Comparison of ENCODE assay signal across 25 cellular contexts in the genomic region with DNA sequence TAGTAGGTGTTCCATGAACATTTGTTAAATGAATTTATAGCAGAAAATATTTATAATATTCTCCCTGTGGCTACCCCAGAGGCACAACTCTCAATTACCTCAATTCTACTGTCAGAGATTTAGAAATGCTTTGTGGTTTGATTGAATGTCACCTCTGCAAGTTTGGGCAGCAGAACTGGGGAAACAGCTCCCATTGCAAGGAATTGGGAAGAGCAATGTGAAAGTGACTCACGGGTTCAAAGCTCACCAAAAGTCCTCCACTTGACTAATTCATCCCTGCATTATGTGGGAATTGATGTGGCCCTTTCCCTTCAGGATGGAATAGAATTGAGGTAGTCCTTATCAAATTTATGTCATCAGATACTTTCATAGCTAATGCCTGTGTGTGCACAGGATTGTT.
DNase-seq lines count a peak whose midpoint lies in the region; ATAC-seq, FAIRE-seq and TF ChIP-seq lines count a peak whose summit lies in the region.
"Had no signal": no experiment of that assay in that cellular context is flagged by ENCODE, and none has a peak within 500 bp of the region (broad histone marks: within the 10 kb centered on the region; RNA-seq: fewer than 3 reads in every experiment).

No MANE protein-coding gene starts in this region.

- no peaks in the 10 kb centered on the region for H3K27me3 ChIP-seq in bronchial epithelial cell (ENCODE audit: control insufficient read depth, insufficient read depth, low read length)
- H3K27me3 ChIP-seq in foreskin keratinocyte = no peaks in the 10 kb centered on the region
- H3K27me3 ChIP-seq: BE2C, BLaER1 had no signal

- H3K4me3 ChIP-seq in bronchial epithelial cell (ENCODE audit: low read depth, low read length) = no peak overlapping the region
- H3K4me3 ChIP-seq: BLaER1 had no signal

- H3K36me3 ChIP-seq in bronchial epithelial cell (ENCODE audit: control insufficient read depth, insufficient read depth, low read length) = no peaks in the 10 kb centered on the region
- H3K36me3 ChIP-seq: BE2C, BLaER1 had no signal

- no peak for TF ChIP-seq POLR2A in GM18505 (IDR thresholded peaks at IDR 0.05; ENCODE audit: borderline replicate concordance, extremely low read depth, insufficient read depth, insufficient read length)

- DNase-seq in M059J (ENCODE audit: low read depth) = peak; percentile 24
- peak; percentile 65 for DNase-seq in bronchial epithelial cell (ENCODE audit: low read depth)
- peak; percentile 37 to 75 for DNase-seq in foreskin keratinocyte
- no peak for DNase-seq in COLO668 (lab: John Stamatoyannopoulos, UW; ENCODE audit: unreplicated experiment)
- DNase-seq: 8988T; ACHN; BE2C; C1 segment of cervical spinal cord; CD4-positive, alpha-beta T cell; CD8-positive, alpha-beta T cell; COR-L47; DMS 273 treated with DMSO at 0.1 percent for 48 hours; DMS153; DMS53; DMS79; DND-41; EL; GDM1 had no signal

- ATAC-seq in foreskin keratinocyte (peak; percentile 57), GM18505 (IDR thresholded peaks at IDR 0.05; ENCODE audit: unreplicated experiment) (no peak), GM19023 (IDR thresholded peaks at IDR 0.05; ENCODE audit: unreplicated experiment) (no peak)
- ATAC-seq: CD8-positive, alpha-beta T cell had no signal

- H3K4me1 ChIP-seq in foreskin keratinocyte = no peaks in the 10 kb centered on the region
- H3K4me1 ChIP-seq: BE2C, BLaER1 had no signal

- FAIRE-seq in bronchial epithelial cell (lab: Jason Lieb, UNC) = no peak
- FAIRE-seq: A204.1, GM12891, GM18507, GM19239 had no signal

- no peak overlapping the region for H3K27ac ChIP-seq in foreskin keratinocyte
- H3K27ac ChIP-seq: BLaER1 had no signal

- no peak for TF ChIP-seq CTCF in bronchial epithelial cell (IDR thresholded peaks at IDR 0.05; ENCODE audit: insufficient read depth, low read length, severe bottlenecking)
- TF ChIP-seq CTCF in foreskin keratinocyte (conservative IDR thresholded peaks at IDR 0.05) = no peak
